In genomic region chr22:41799486-41800347, GRCh38 we compare ENCODE assay signal across 8 cellular contexts. TPM values are rescaled to one million over a fixed set of nuclear protein-coding genes. Genes with fewer than 3 reads are reported as not detected.
DNase-seq lines count a peak whose midpoint lies in the region; ATAC-seq, FAIRE-seq and TF ChIP-seq lines count a peak whose summit lies in the region.

No MANE protein-coding gene starts in this region.

- BruUV-seq in PC-9 (replicated peaks; lab: Mats Ljungman, UMichigan) = TSS peak; percentile 72

- no peaks in the 10 kb centered on the region for H3K27me3 ChIP-seq in PC-9 (ENCODE audit: insufficient read depth, low read depth)

- POLR2A ChIA-PET in HEK293 (lab: Yijun Ruan, JAX) (interaction anchor here (0.5 to 4.5 kb wide), 39 partner anchors 9 to 291 kb away, joined by 3 to 61 read pairs (median 5); partner anchors contain the start of genes CENPM, DESI1, NDUFA6 and PMM1), PC-9 (lab: Charles Lee; ENCODE audit: unreplicated experiment) (interaction anchor here (0.5 to 1.3 kb wide), 8 partner anchors 27 to 355 kb away, joined by 3 to 9 read pairs (median 4); no protein-coding TSS in a partner anchor)

- peaks cover 9% of the 10 kb centered on the region; the same call in 1 of the 2 replicates for H3F3A ChIP-seq in PC-9 (ENCODE audit: insufficient read depth, low read depth)

- peak overlapping the region; percentile 96 for H2AFZ ChIP-seq in PC-9

- H3K4me1 ChIP-seq in HEK293 (ENCODE audit: control insufficient read depth, insufficient read depth, low read length) (no peaks in the 10 kb centered on the region; the same call in 1 of the 2 replicates), PC-9 (replicated peaks; ENCODE audit: insufficient read depth) (peaks cover 27% of the 10 kb centered on the region)

- peak; percentile 75 for FAIRE-seq in GM12892 (lab: Jason Lieb, UNC)

- peak overlapping the region; percentile 93 for H3K4me3 Mint-ChIP-seq in stimulated activated effector memory CD8-positive, alpha-beta T cell treated with anti-CD3 and anti-CD28 coated beads, Interleukin-12 subunit alpha, Interleukin-12 subunit beta, amount 100 ng/mL, for 72 hours

- CTCF ChIA-PET in HEK293 (lab: Yijun Ruan, JAX) (interaction anchor here (0.9 to 3.1 kb wide), 3 partner anchors 22 to 102 kb away, joined by 4 to 44 read pairs (median 10); partner anchors contain the start of gene MEI1), PC-9 (lab: Charles Lee) (interaction anchor here (0.6 to 3.3 kb wide), 6 partner anchors 32 to 133 kb away, joined by 3 to 19 read pairs (median 8); no protein-coding TSS in a partner anchor)

- H3K79me2 ChIP-seq in PC-9 (ENCODE audit: low read depth) = peaks cover 37% of the 10 kb centered on the region

- DNase-seq in GM12892 (ENCODE audit: insufficient read length) (peak; percentile 56), PC-9 (no peak), cerebellum (ENCODE audit: low spot score) (peak; percentile 70), left colon (peak; percentile 30 to 40), NCI-H2171 treated with DMSO at 0.1 percent for 48 hours (lab: John Stamatoyannopoulos, UW) (no peak), 8988T (no peak)
- peak in 1 of 2 donors; percentile 28 for DNase-seq in stimulated activated effector memory CD8-positive, alpha-beta T cell treated with anti-CD3 and anti-CD28 coated beads, Interleukin-12 subunit alpha, Interleukin-12 subunit beta, amount 100 ng/mL, for 72 hours (ENCODE audit: low spot score in 2 of 2)

- H3K9me3 ChIP-seq in HEK293 (ENCODE audit: control insufficient read depth, insufficient read depth, low read depth, low read length) (no peaks in the 10 kb centered on the region), PC-9 (ENCODE audit: insufficient read depth, low read depth) (no peaks in the 10 kb centered on the region)

- H3K36me3 Mint-ChIP-seq in stimulated activated effector memory CD8-positive, alpha-beta T cell treated with anti-CD3 and anti-CD28 coated beads, Interleukin-12 subunit alpha, Interleukin-12 subunit beta, amount 100 ng/mL, for 72 hours = peaks cover 55% of the 10 kb centered on the region

- H3K9me3 Mint-ChIP-seq in stimulated activated effector memory CD8-positive, alpha-beta T cell treated with anti-CD3 and anti-CD28 coated beads, Interleukin-12 subunit alpha, Interleukin-12 subunit beta, amount 100 ng/mL, for 72 hours = no peaks in the 10 kb centered on the region

- H3K9me2 ChIP-seq in PC-9 (ENCODE audit: insufficient read depth) = no peaks in the 10 kb centered on the region

- H3K4me3 ChIP-seq in HEK293 (ENCODE audit: low read depth, low read length) = peak overlapping the region; percentile 75
- peak overlapping the region; percentile 71 for H3K4me3 ChIP-seq in PC-9

- no peak; the same call in 1 of the 2 replicates for TF ChIP-seq POLR2A in GM12892 (IDR thresholded peaks at IDR 0.05; ENCODE audit: low read depth, low read length)

- intact Hi-C loops in PC-9 (cut with micrococcal nuclease; ENCODE audit: unreplicated experiment) = loop anchor here (1.0 to 2.0 kb wide), 3 partner anchors 33 to 133 kb away; no protein-coding TSS in a partner anchor
- intact Hi-C loops in left colon (cut with DNase I, micrococcal nuclease) = loop anchor here in 1 of 2 donors (10.0 kb wide), 1 partner anchor 145 kb away; the partner anchor contains the start of gene CENPM

- H3K4me1 Mint-ChIP-seq in stimulated activated effector memory CD8-positive, alpha-beta T cell treated with anti-CD3 and anti-CD28 coated beads, Interleukin-12 subunit alpha, Interleukin-12 subunit beta, amount 100 ng/mL, for 72 hours = peaks cover 47% of the 10 kb centered on the region

- peak overlapping the region; percentile 96 for H3K27ac Mint-ChIP-seq in stimulated activated effector memory CD8-positive, alpha-beta T cell treated with anti-CD3 and anti-CD28 coated beads, Interleukin-12 subunit alpha, Interleukin-12 subunit beta, amount 100 ng/mL, for 72 hours

- TF ChIP-seq CTCF in HEK293 (tag by site-specific recombination; IDR thresholded peaks at IDR 0.05) (no peak), PC-9 (conservative IDR thresholded peaks at IDR 0.05) (no peak)

- ATAC-seq in left colon = peak; percentile 27
- peak; percentile 65 for ATAC-seq in stimulated activated effector memory CD8-positive, alpha-beta T cell treated with anti-CD3 and anti-CD28 coated beads, Interleukin-12 subunit alpha, Interleukin-12 subunit beta, amount 100 ng/mL, for 72 hours

- H3K27ac ChIP-seq in HEK293 (ENCODE audit: extremely low read depth, low read depth, low read length) = peak overlapping the region; percentile 82; the same call in 1 of the 2 replicates
- H3K27ac ChIP-seq in PC-9 = peak overlapping the region; percentile 46

- H3K36me3 ChIP-seq in HEK293 (ENCODE audit: control insufficient read depth in 2 of 2, insufficient read depth in 1 of 2, low read length in 2 of 2) (peaks cover 0 to 3% of the 10 kb centered on the region in 2 experiments; a peak in 2 of 3 replicates), PC-9 (ENCODE audit: low read depth) (no peaks in the 10 kb centered on the region)

- H4K20me1 ChIP-seq in PC-9 (ENCODE audit: insufficient read depth) = no peaks in the 10 kb centered on the region

- H3K4me2 ChIP-seq in PC-9 = peak overlapping the region; percentile 89

TF ChIP-seq in HEK293, 187 proteins besides CTCF, POLR2A, EP300 and RAD21:
- no peak for TF ChIP-seq ZNF473 (tag by site-specific recombination; IDR thresholded peaks at IDR 0.05)
- TF ChIP-seq, protein P1, sequence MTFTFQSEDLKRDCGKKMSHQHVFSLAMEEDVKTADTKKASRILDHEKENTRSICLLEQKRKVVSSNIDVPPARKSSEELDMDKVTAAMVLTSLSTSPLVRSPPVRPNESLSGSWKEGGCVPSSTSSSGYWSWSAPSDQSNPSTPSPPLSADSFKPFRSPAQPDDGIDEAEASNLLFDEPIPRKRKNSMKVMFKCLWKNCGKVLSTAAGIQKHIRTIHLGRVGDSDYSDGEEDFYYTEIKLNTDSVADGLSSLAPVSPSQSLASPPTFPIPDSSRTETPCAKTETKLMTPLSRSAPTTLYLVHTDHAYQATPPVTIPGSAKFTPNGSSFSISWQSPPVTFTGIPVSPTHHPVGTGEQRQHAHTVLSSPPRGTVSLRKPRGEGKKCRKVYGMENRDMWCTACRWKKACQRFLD (tag by site-specific recombination; IDR thresholded peaks at IDR 0.05) = no peak
- TF ChIP-seq ZNF530 (tag by site-specific recombination; IDR thresholded peaks at IDR 0.05; ENCODE audit: low read depth) = no peak
TF ChIP-seq in HEK293: peak in this region for 0.

RNA-seq across cellular contexts. Expression of gene CCDC134, which starts 0.8 kb away (rescaled TPM):
- 6.9 TPM for polyA plus RNA-seq in GM12892 (2012; ENCODE audit: missing spikeins)
- total RNA-seq in PC-9 (2021) = 29.0 and 33.3 TPM in 2 replicates
- 13.0 TPM for total RNA-seq in cerebellum
- total RNA-seq in left colon = 10 to 100 TPM in 1 of 2 donors, 1 to 10 TPM in 1; 8.8 to 11.0 TPM

RNA-seq across cellular contexts. Expression of gene SREBF2, which starts 33.2 kb away (rescaled TPM):
- 99.3 TPM for polyA plus RNA-seq in GM12892 (2012; ENCODE audit: missing spikeins)
- 163 and 196 TPM in 2 replicates for total RNA-seq in PC-9 (2021)
- total RNA-seq in cerebellum = 73.8 TPM
- total RNA-seq in left colon = 100 to 1,000 TPM; 172 to 215 TPM

Comparison
In these comparisons a context has a peak if more than half of its experiments do, and no peak if none do; other contexts are left out.
1. DNase-seq: peak in GM12892 (single experiment), cerebellum (single experiment) and left colon (2 of 2); none in PC-9 (0 of 2), NCI-H2171 treated with DMSO at 0.1 percent for 48 hours (single experiment) and 8988T (single experiment).